Comparison of ENCODE assay signal across 8 cellular contexts in the genomic region with DNA sequence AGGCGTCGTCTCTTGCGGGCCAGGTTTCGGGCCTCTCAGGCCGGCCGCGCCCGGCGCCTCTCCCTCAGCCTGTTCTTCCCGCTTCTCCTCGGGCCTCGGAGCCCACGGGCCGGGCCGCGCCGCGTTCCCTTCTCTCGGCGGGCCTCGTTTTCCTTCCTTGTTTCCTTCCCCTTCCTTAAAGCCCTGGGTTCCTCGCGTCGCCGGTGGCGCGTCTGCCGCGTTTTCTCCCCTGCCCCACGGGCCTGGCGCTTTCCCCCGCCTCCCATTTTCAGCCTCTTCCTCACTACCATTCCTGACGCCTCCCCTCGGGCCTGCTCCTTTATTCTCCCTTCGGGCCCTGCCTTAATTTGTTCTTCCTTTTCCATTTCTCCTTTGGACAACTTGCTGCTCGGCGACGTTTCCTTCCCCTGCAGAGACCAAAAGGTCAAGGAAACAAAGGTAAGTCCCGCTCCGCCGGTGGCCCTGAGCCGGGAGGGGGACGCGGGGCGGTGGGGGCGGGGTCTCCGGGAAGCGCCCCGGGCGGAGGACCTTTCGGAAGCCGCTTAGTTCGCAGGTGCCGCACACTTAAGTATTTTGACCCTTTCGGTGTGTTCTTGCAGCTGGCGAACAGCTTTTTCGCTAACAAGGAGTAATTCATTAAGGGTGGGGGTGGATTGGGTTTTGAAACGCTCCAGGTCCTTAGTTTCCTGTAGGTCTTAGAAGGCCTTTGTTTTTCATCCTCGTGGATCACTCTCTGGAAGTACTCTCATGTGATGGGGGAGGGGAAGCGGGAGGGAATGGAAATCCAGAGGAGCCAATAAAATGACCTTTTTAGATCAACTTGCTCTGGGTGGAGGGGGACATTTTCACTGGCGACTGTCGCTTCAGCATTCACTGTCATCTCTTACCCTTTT. TPM values are rescaled to one million over a fixed set of nuclear protein-coding genes. Genes with fewer than 3 reads are reported as not detected.
DNase-seq lines count a peak whose midpoint lies in the region; ATAC-seq, FAIRE-seq and TF ChIP-seq lines count a peak whose summit lies in the region.

No MANE protein-coding gene starts in this region.

- no peaks in the 10 kb centered on the region for H3K9me3 ChIP-seq in A673 (ENCODE audit: low read depth, low read length, poor library complexity, severe bottlenecking)
- no peaks in the 10 kb centered on the region for H3K9me3 ChIP-seq in OCI-LY3 (ENCODE audit: insufficient read depth, low read length)
- H3K9me3 ChIP-seq in neuronal stem cell (replicated peaks in 1 of 2; ENCODE audit: control insufficient read depth in 2 of 2, insufficient read depth in 1 of 2, low read depth in 1 of 2, low read length in 2 of 2): no peaks in the 10 kb centered on the region
- H3K9me3 ChIP-seq in testis: no peaks in the 10 kb centered on the region

- peaks cover 18% of the 10 kb centered on the region for H3K4me1 Mint-ChIP-seq in activated T-helper 17 cell treated with anti-CD3 and anti-CD28 coated beads, Interleukin-2, amount 50 U/mL, for 72 hours

- no TSS peak for BruUV-seq in A673 (replicated peaks; lab: Mats Ljungman, UMichigan)

- H3K4me2 ChIP-seq in OCI-LY3 (ENCODE audit: low read length) (peak overlapping the region; percentile 98), neuronal stem cell (ENCODE audit: insufficient read depth, low read length, poor library complexity, severe bottlenecking) (peak overlapping the region; percentile 59)

- H2AK5ac ChIP-seq in neuronal stem cell (ENCODE audit: low read depth, low read length): peak overlapping the region; percentile 97

- H3K27me3 ChIP-seq in A673 (replicated peaks; ENCODE audit: insufficient read depth, low read depth, low read length, poor library complexity) (no peaks in the 10 kb centered on the region), OCI-LY3 (ENCODE audit: low read depth, low read length) (no peaks in the 10 kb centered on the region), neuronal stem cell (ENCODE audit: control insufficient read depth in 3 of 3, insufficient read depth in 3 of 3, low read depth in 1 of 3, low read length in 3 of 3) (no peaks in the 10 kb centered on the region), testis (no peaks in the 10 kb centered on the region)

- H4K91ac ChIP-seq in neuronal stem cell (ENCODE audit: low read depth, low read length, poor library complexity): peak overlapping the region; percentile 41

- peaks cover 29% of the 10 kb centered on the region for H4K20me1 ChIP-seq in OCI-LY3 (ENCODE audit: insufficient read depth, low read length)

- H2BK5ac ChIP-seq in neuronal stem cell (ENCODE audit: low read length): peak overlapping the region; percentile 43

- POLR2A ChIA-PET in A673 (lab: Charles Lee; ENCODE audit: low non-redundant PET): interaction anchor here (0.6 to 1.0 kb wide), 7 partner anchors 89 to 1049 kb away, joined by 3 to 11 read pairs (median 7); a partner anchor contains a TSS

- H3K4me3 Mint-ChIP-seq in activated T-helper 17 cell treated with anti-CD3 and anti-CD28 coated beads, Interleukin-2, amount 50 U/mL, for 72 hours: peak overlapping the region; percentile 93

- peak overlapping the region; percentile 99 for H3K9ac ChIP-seq in OCI-LY3 (ENCODE audit: low read length)
- peak overlapping the region; percentile 99 for H3K9ac ChIP-seq in neuronal stem cell (ENCODE audit: low read depth, low read length, poor library complexity)

- CTCF ChIA-PET in A673 (lab: Charles Lee): interaction anchor here (0.5 to 1.2 kb wide), 21 partner anchors 9 to 1376 kb away, joined by 3 to 18 read pairs (median 6); a partner anchor contains a TSS

- FAIRE-seq in GM18507 (lab: Jason Lieb, UNC): peak; percentile 29

- TF ChIP-seq CTCF in A673 (conservative IDR thresholded peaks at IDR 0.05; ENCODE audit: low read depth, low read length) (no peak), OCI-LY3 (IDR thresholded peaks at IDR 0.05; ENCODE audit: low read depth, low read length) (no peak), fibroblast of the aortic adventitia (IDR thresholded peaks at IDR 0.05; ENCODE audit: insufficient read depth, low read length) (no peak), testis (IDR thresholded peaks at IDR 0.05) (no peak)

- no peak for TF ChIP-seq POLR2A in testis (IDR thresholded peaks at IDR 0.05)

- H3K27ac ChIP-seq in A673 (ENCODE audit: low read depth, low read length, poor library complexity, severe bottlenecking): peak overlapping the region; percentile 94
- H3K27ac ChIP-seq in OCI-LY3 (ENCODE audit: low read length): peak overlapping the region; percentile 84
- H3K27ac ChIP-seq in neuronal stem cell (replicated peaks; ENCODE audit: low read length): peak overlapping the region; percentile 95
- H3K27ac ChIP-seq in testis: peak overlapping the region; percentile 96 to 99

- peaks cover 57% of the 10 kb centered on the region for H3K79me2 ChIP-seq in OCI-LY3 (ENCODE audit: low read length)

- H3K23ac ChIP-seq in neuronal stem cell (ENCODE audit: low read depth, low read length, poor library complexity): peak overlapping the region; percentile 98

- H3K27me3 Mint-ChIP-seq in activated T-helper 17 cell treated with anti-CD3 and anti-CD28 coated beads, Interleukin-2, amount 50 U/mL, for 72 hours: no peaks in the 10 kb centered on the region

- H3K4ac ChIP-seq in neuronal stem cell (ENCODE audit: low read length): peak overlapping the region; percentile 58

- no peak overlapping the region for H2AFZ ChIP-seq in OCI-LY3 (ENCODE audit: low read depth, low read length)
- peak overlapping the region; percentile 84 for H2AFZ ChIP-seq in neuronal stem cell (ENCODE audit: low read length)

- intact Hi-C loops in A673 (cut with micrococcal nuclease; ENCODE audit: unreplicated experiment) (loop anchor here (2.0 kb wide), 1 partner anchor 89 kb away; a partner anchor contains a TSS), testis (cut with DNase I; ENCODE audit: low total_unique reads) (no loop called here)

- peak overlapping the region; percentile 100 for H3K18ac ChIP-seq in neuronal stem cell (ENCODE audit: low read length)

- H3K9me3 Mint-ChIP-seq in activated T-helper 17 cell treated with anti-CD3 and anti-CD28 coated beads, Interleukin-2, amount 50 U/mL, for 72 hours: no peaks in the 10 kb centered on the region

- H3K14ac ChIP-seq in neuronal stem cell (ENCODE audit: low read length): peak overlapping the region; percentile 84

- no CpG with 5 or more reads among the region's 62 CpGs for WGBS in neuronal stem cell (ENCODE audit: extremely low coverage in 2 of 2, insufficient read length in 2 of 2, insufficient replicate concordance in 1 of 2), 2 donors
- WGBS in testis, 2 donors: 1% methylated on average over 52 to 62 of the region's 62 CpGs

- peaks cover 52% of the 10 kb centered on the region for H3K36me3 Mint-ChIP-seq in activated T-helper 17 cell treated with anti-CD3 and anti-CD28 coated beads, Interleukin-2, amount 50 U/mL, for 72 hours (ENCODE audit: low read depth)

- H3K27ac Mint-ChIP-seq in activated T-helper 17 cell treated with anti-CD3 and anti-CD28 coated beads, Interleukin-2, amount 50 U/mL, for 72 hours: peak overlapping the region; percentile 97

- H3K36me3 ChIP-seq in A673 (ENCODE audit: insufficient read depth, low read length, poor library complexity, severe bottlenecking) (peaks cover 42% of the 10 kb centered on the region), OCI-LY3 (replicated peaks; ENCODE audit: low read depth, low read length) (peaks cover 24% of the 10 kb centered on the region), neuronal stem cell (replicated peaks in 1 of 2; ENCODE audit: control insufficient read depth in 2 of 2, insufficient read depth in 2 of 2, low read length in 2 of 2) (peaks cover 22 to 46% of the 10 kb centered on the region in 2 donors), testis (ENCODE audit: low read depth, missing control alignments) (no peaks in the 10 kb centered on the region)

- H3K4me3 ChIP-seq in A673 (ENCODE audit: low read depth, low read length, poor library complexity, severe bottlenecking) (peak overlapping the region; percentile 77), OCI-LY3 (ENCODE audit: low read length) (peak overlapping the region; percentile 99), fibroblast of the aortic adventitia (ENCODE audit: low read depth, low read length) (peak overlapping the region; percentile 84), neuronal stem cell (ENCODE audit: low read length in 2 of 2) (peak overlapping the region; percentile 71 to 99), testis (peak overlapping the region; percentile 97 to 100)

- H3K4me1 ChIP-seq in A673 (ENCODE audit: insufficient read depth, low read length, poor library complexity, severe bottlenecking) (peaks cover 32% of the 10 kb centered on the region), OCI-LY3 (ENCODE audit: low read length) (peaks cover 15% of the 10 kb centered on the region), neuronal stem cell (ENCODE audit: control insufficient read depth in 2 of 2, insufficient read depth in 1 of 2, low read depth in 1 of 2, low read length in 2 of 2) (peaks cover 8 to 9% of the 10 kb centered on the region in 2 donors), testis (peaks cover 22% of the 10 kb centered on the region)

- no peak overlapping the region for H2BK12ac ChIP-seq in neuronal stem cell (ENCODE audit: low read length)

- peak; percentile 65 for DNase-seq in A673 (ENCODE audit: low spot score)
- DNase-seq in GM18507 (ENCODE audit: extremely low spot score, insufficient read length, low read depth): peak; percentile 25
- peak; percentile 53 for DNase-seq in fibroblast of the aortic adventitia (ENCODE audit: low read depth)
- DNase-seq in neuronal stem cell (ENCODE audit: low spot score): peak; percentile 63
- DNase-seq in testis: peak; percentile 73

- H2BK120ac ChIP-seq in neuronal stem cell (ENCODE audit: low read depth, low read length): peak overlapping the region; percentile 99

- no peak overlapping the region for H4K8ac ChIP-seq in neuronal stem cell (ENCODE audit: low read depth, low read length)

- H3K79me1 ChIP-seq in neuronal stem cell (ENCODE audit: low read depth, low read length): peaks cover 3% of the 10 kb centered on the region

- peak; percentile 19 for ATAC-seq in HG03457 (IDR thresholded peaks at IDR 0.05; ENCODE audit: unreplicated experiment)
- ATAC-seq in activated T-helper 17 cell treated with anti-CD3 and anti-CD28 coated beads, Interleukin-2, amount 50 U/mL, for 72 hours (replicated peaks): peak; percentile 17

- peak overlapping the region; percentile 2 for H2BK15ac ChIP-seq in neuronal stem cell (ENCODE audit: low read length)

RNA-seq across cellular contexts. Expression of a gene that starts 0.8 kb away (rescaled TPM):
- total RNA-seq in A673 (2021) (99.6 and 111 TPM in 2 replicates), fibroblast of the aortic adventitia (ENCODE audit: low replicate concordance) (36.9 and 64.2 TPM in 2 replicates), testis (10 to 100 TPM; 69.6 to 89.4 TPM)
- 10 to 100 TPM; 60.1 to 74.9 TPM for total RNA-seq in activated T-helper 17 cell treated with anti-CD3 and anti-CD28 coated beads, Interleukin-2, amount 50 U/mL, for 72 hours
- polyA plus RNA-seq in neuronal stem cell (2013, experiment 1 of 2): 85.6 TPM
- 86.8 TPM for polyA plus RNA-seq in neuronal stem cell (2013, experiment 2 of 2)
- 63.3 TPM for polyA plus RNA-seq in testis (ENCODE audit: insufficient read depth, low read depth, low replicate concordance)

Comparison
In these comparisons a context has a peak if more than half of its experiments do, and no peak if none do; other contexts are left out.
1. Peak in every context shown above with its lines: DNase-seq, ATAC-seq, H3K4me3 ChIP-seq and H3K27ac ChIP-seq.